In genomic region chr1:2431503-2431902, GRCh38 we compare ENCODE assay signal across 15 cellular contexts. TPM values are rescaled to one million over a fixed set of nuclear protein-coding genes. Genes with fewer than 3 reads are reported as not detected.
DNase-seq lines count a peak whose midpoint lies in the region; ATAC-seq and TF ChIP-seq lines count a peak whose summit lies in the region.
"Had no signal": no experiment of that assay in that cellular context is flagged by ENCODE, and none has a peak within 500 bp of the region (broad histone marks: within the 10 kb centered on the region; RNA-seq: fewer than 3 reads in every experiment).

No MANE protein-coding gene starts in this region.

- no peaks in the 10 kb centered on the region for H3K27me3 ChIP-seq in mammary epithelial cell (ENCODE audit: insufficient read depth, low read length)
- H3K27me3 ChIP-seq in neuronal stem cell (ENCODE audit: control insufficient read depth in 3 of 3, insufficient read depth in 3 of 3, low read depth in 1 of 3, low read length in 3 of 3) = peaks cover 0 to 42% (median 2%) of the 10 kb centered on the region in 3 experiments

- 5% methylated on average over 3 of the region's 10 CpGs for WGBS in mammary epithelial cell (ENCODE audit: low coverage, missing lambda C conversion rate)
- WGBS in neuronal stem cell (ENCODE audit: extremely low coverage in 2 of 2, insufficient read length in 2 of 2, insufficient replicate concordance in 1 of 2), 2 donors = no CpG with 5 or more reads among the region's 10 CpGs

- dilution Hi-C loops in mammary epithelial cell (cut with HindIII; ENCODE audit: low sequenced_read_pairs) = no loop called here

- no TSS peak for BruUV-seq in mammary epithelial cell (replicated peaks; lab: Mats Ljungman, UMichigan)

- H3K79me1 ChIP-seq in neuronal stem cell (ENCODE audit: low read depth, low read length) = no peaks in the 10 kb centered on the region

- no peaks in the 10 kb centered on the region for H3K4me1 ChIP-seq in HEK293 (ENCODE audit: control insufficient read depth, insufficient read depth, low read length)
- H3K4me1 ChIP-seq in mammary epithelial cell (ENCODE audit: insufficient read depth, low read length) = peaks cover 54% of the 10 kb centered on the region
- H3K4me1 ChIP-seq in neuronal stem cell (ENCODE audit: control insufficient read depth in 2 of 2, insufficient read depth in 1 of 2, low read depth in 1 of 2, low read length in 2 of 2) = peaks cover 26 to 27% of the 10 kb centered on the region in 2 donors
- H3K4me1 ChIP-seq: SJCRH30 had no signal

- no peak overlapping the region for H3K4ac ChIP-seq in neuronal stem cell (ENCODE audit: low read length)

- H3K4me3 ChIP-seq in HEK293 (ENCODE audit: low read depth, low read length) (no peak overlapping the region), mammary epithelial cell (replicated peaks in 1 of 3; ENCODE audit: insufficient read depth in 1 of 3, low read depth in 2 of 3, low read length in 3 of 3) (peak overlapping the region; percentile 13 to 75 (median 48)), neuronal stem cell (ENCODE audit: low read length in 2 of 2) (no peak overlapping the region)
- H3K4me3 ChIP-seq: SJCRH30 had no signal

- no peak overlapping the region for H4K8ac ChIP-seq in neuronal stem cell (ENCODE audit: low read depth, low read length)

- H2BK15ac ChIP-seq in neuronal stem cell (ENCODE audit: low read length) = peak overlapping the region; percentile 100

- H3K9me3 ChIP-seq in HEK293 (ENCODE audit: control insufficient read depth, insufficient read depth, low read depth, low read length) = no peaks in the 10 kb centered on the region
- peaks cover 4% of the 10 kb centered on the region for H3K9me3 ChIP-seq in mammary epithelial cell (replicated peaks; ENCODE audit: insufficient read depth, low read length)
- peaks cover 3 to 5% of the 10 kb centered on the region in 2 donors for H3K9me3 ChIP-seq in neuronal stem cell (replicated peaks in 1 of 2; ENCODE audit: control insufficient read depth in 2 of 2, insufficient read depth in 1 of 2, low read depth in 1 of 2, low read length in 2 of 2)

- H3K27ac ChIP-seq in HEK293 (ENCODE audit: extremely low read depth, low read depth, low read length) (no peak overlapping the region), mammary epithelial cell (ENCODE audit: insufficient read depth, low read depth, low read length) (no peak overlapping the region), neuronal stem cell (replicated peaks; ENCODE audit: low read length) (no peak overlapping the region)
- H3K27ac ChIP-seq: SJCRH30 had no signal

- CTCF ChIA-PET in HEK293 (lab: Yijun Ruan, JAX) (interaction anchor here (0.6 to 1.8 kb wide), 2 partner anchors 10 to 63 kb away, joined by 3 to 5 read pairs; no protein-coding TSS in a partner anchor), mammary epithelial cell (lab: Charles Lee; ENCODE audit: low non-redundant PET) (interaction anchor here (0.5 kb wide), 1 partner anchor 102 kb away, joined by 14 read pairs; no protein-coding TSS in a partner anchor)

- H3K79me2 ChIP-seq in mammary epithelial cell (ENCODE audit: insufficient read depth, low read length) = peaks cover 78% of the 10 kb centered on the region

- no peaks in the 10 kb centered on the region for H4K20me1 ChIP-seq in mammary epithelial cell (ENCODE audit: insufficient read depth, low read length)

- DNase-seq in NCI-H524 treated with DMSO at 0.1 percent for 48 hours (lab: John Stamatoyannopoulos, UW) (peak; percentile 57), mammary epithelial cell (no peak), neuronal stem cell (ENCODE audit: low spot score) (no peak), G401 (ENCODE audit: low spot score) (no peak), NCI-H526 treated with DMSO at 0.1 percent for 48 hours (lab: John Stamatoyannopoulos, UW) (no peak)
- DNase-seq in activated T-cell treated with anti-CD3 and anti-CD28 coated beads, Interleukin-2, amount 50 U/mL, for 1 hour = no peak
- DNase-seq: CD8-positive, alpha-beta T cell; MM.1S; NCI-H1930; NK-92 treated with Interleukin-12 subunit alpha and Interleukin-12 subunit beta, amount 100 ng/mL, for 24 hours; SJCRH30; T-helper 17 cell had no signal

- H3K4me2 ChIP-seq in mammary epithelial cell (ENCODE audit: insufficient read depth, low read depth, low read length) (peak overlapping the region; percentile 85), neuronal stem cell (ENCODE audit: insufficient read depth, low read length, poor library complexity, severe bottlenecking) (no peak overlapping the region)

- H2BK120ac ChIP-seq in neuronal stem cell (ENCODE audit: low read depth, low read length) = no peak overlapping the region

- H2AK5ac ChIP-seq in neuronal stem cell (ENCODE audit: low read depth, low read length) = peak overlapping the region; percentile 97

- no peak for ATAC-seq in HG03025 (IDR thresholded peaks at IDR 0.05; ENCODE audit: low FRiP score, unreplicated experiment)
- ATAC-seq: CD8-positive, alpha-beta T cell; T-helper 17 cell had no signal

- POLR2A ChIA-PET in HEK293 (lab: Yijun Ruan, JAX) = interaction anchor here (1.2 kb wide), 1 partner anchor 95 kb away, joined by 4 read pairs; the partner anchor contains the start of gene PANK4

- H2AFZ ChIP-seq in mammary epithelial cell (ENCODE audit: low read depth, low read length) (no peak overlapping the region), neuronal stem cell (ENCODE audit: low read length) (no peak overlapping the region)

- peak overlapping the region; percentile 90 for H3K18ac ChIP-seq in neuronal stem cell (ENCODE audit: low read length)

- TF ChIP-seq CTCF in HEK293 (tag by site-specific recombination; IDR thresholded peaks at IDR 0.05) (no peak), mammary epithelial cell (conservative IDR thresholded peaks at IDR 0.05 in 1 of 2, IDR thresholded peaks at IDR 0.05 in 1 of 2; ENCODE audit: extremely low read depth in 1 of 2, insufficient read depth in 1 of 2, low read depth in 1 of 2, low read length in 2 of 2) (no peak)

- H2BK12ac ChIP-seq in neuronal stem cell (ENCODE audit: low read length) = peak overlapping the region; percentile 100

- intact Hi-C loops in mammary epithelial cell (cut with micrococcal nuclease) = no loop called here

- in situ Hi-C loops in mammary epithelial cell (cut with MboI; ENCODE audit: low sequenced_read_pairs in 2 of 2) (no loop called here), G401 (cut with HindIII; ENCODE audit: low sequenced_read_pairs) (no loop called here)

- no peaks in the 10 kb centered on the region for H3K36me3 ChIP-seq in HEK293 (ENCODE audit: control insufficient read depth in 2 of 2, insufficient read depth in 1 of 2, low read length in 2 of 2)
- H3K36me3 ChIP-seq in mammary epithelial cell (ENCODE audit: insufficient read depth, low read length) = peaks cover 4% of the 10 kb centered on the region
- no peaks in the 10 kb centered on the region for H3K36me3 ChIP-seq in neuronal stem cell (replicated peaks in 1 of 2; ENCODE audit: control insufficient read depth in 2 of 2, insufficient read depth in 2 of 2, low read length in 2 of 2)
- H3K36me3 ChIP-seq: SJCRH30 had no signal

- H3K23ac ChIP-seq in neuronal stem cell (ENCODE audit: low read depth, low read length, poor library complexity) = peak overlapping the region; percentile 87

- peak overlapping the region; percentile 3 for H3K9ac ChIP-seq in mammary epithelial cell (ENCODE audit: insufficient read depth, low read length)
- H3K9ac ChIP-seq in neuronal stem cell (ENCODE audit: low read depth, low read length, poor library complexity) = no peak overlapping the region

- peak overlapping the region; percentile 19 for H4K91ac ChIP-seq in neuronal stem cell (ENCODE audit: low read depth, low read length, poor library complexity)

- no peak overlapping the region for H3K14ac ChIP-seq in neuronal stem cell (ENCODE audit: low read length)

- H2BK5ac ChIP-seq in neuronal stem cell (ENCODE audit: low read length) = peak overlapping the region; percentile 63

TF ChIP-seq in HEK293, 187 proteins besides CTCF, POLR2A, EP300 and RAD21:
- peak; percentile 43; the same call in 1 of the 2 replicates for TF ChIP-seq SP2 (tag by site-specific recombination; IDR thresholded peaks at IDR 0.05)
- TF ChIP-seq OSR2 (tag by site-specific recombination; IDR thresholded peaks at IDR 0.05) = no peak
TF ChIP-seq in HEK293: peak in this region for 1.

RNA-seq across cellular contexts. Expression of gene PEX10, which starts 19.1 kb away (rescaled TPM):
- total RNA-seq in mammary epithelial cell = 10 to 100 TPM; 29.5 to 32.8 TPM
- 22.4 TPM for polyA plus RNA-seq in mammary epithelial cell
- 10.7 TPM for polyA minus RNA-seq in mammary epithelial cell
- 12.4 TPM for polyA plus RNA-seq in neuronal stem cell (2013, experiment 1 of 2)
- 12.5 TPM for polyA plus RNA-seq in neuronal stem cell (2013, experiment 2 of 2)
- total RNA-seq in G401 (2014; rRNA removed; shearing (Covaris generic)) = 84.2 and 96.0 TPM in 2 replicates

RNA-seq across cellular contexts. Expression of gene RER1, which starts 39.9 kb away (rescaled TPM):
- 100 to 1,000 TPM in 1 of 2 donors, 10 to 100 TPM in 1; 45.5 to 162 TPM for total RNA-seq in mammary epithelial cell
- polyA plus RNA-seq in mammary epithelial cell = 131 TPM
- polyA minus RNA-seq in mammary epithelial cell = 246 TPM
- polyA plus RNA-seq in neuronal stem cell (2013, experiment 1 of 2) = 63.2 TPM
- polyA plus RNA-seq in neuronal stem cell (2013, experiment 2 of 2) = 64.3 TPM
- total RNA-seq in G401 (2014; rRNA removed; shearing (Covaris generic)) = 43.3 and 56.2 TPM in 2 replicates

RNA-seq across cellular contexts. Expression of gene MORN1, which starts 40.1 kb away (rescaled TPM):
- 10 to 100 TPM in 1 of 2 donors, 1 to 10 TPM in 1; 9.8 to 12.8 TPM for total RNA-seq in mammary epithelial cell
- 4.0 TPM for polyA plus RNA-seq in mammary epithelial cell
- 9.5 TPM for polyA minus RNA-seq in mammary epithelial cell
- polyA plus RNA-seq in neuronal stem cell (2013, experiment 1 of 2) = 7.1 TPM
- polyA plus RNA-seq in neuronal stem cell (2013, experiment 2 of 2) = 7.9 TPM
- total RNA-seq in G401 (2014; rRNA removed; shearing (Covaris generic)) = 8.9 and 29.1 TPM in 2 replicates

RNA-seq across cellular contexts. Expression of gene PLCH2, which starts 44.6 kb away (rescaled TPM):
- total RNA-seq in mammary epithelial cell = 100 to 1,000 TPM; 113 to 157 TPM
- 56.2 TPM for polyA plus RNA-seq in mammary epithelial cell
- 36.6 TPM for polyA minus RNA-seq in mammary epithelial cell
- polyA plus RNA-seq in neuronal stem cell (2013, experiment 1 of 2) = 4.2 TPM
- polyA plus RNA-seq in neuronal stem cell (2013, experiment 2 of 2) = 4.0 TPM
- 0.06 and 0.20 TPM in 2 replicates for total RNA-seq in G401 (2014; rRNA removed; shearing (Covaris generic))
- total RNA-seq: Daoy had no signal

Comparison
In these comparisons a context has a peak if more than half of its experiments do, and no peak if none do; other contexts are left out.
1. H3K4me3 ChIP-seq: peak in mammary epithelial cell (3 of 3); none in HEK293 (single experiment) and neuronal stem cell (0 of 2).